1 cellular context compared by ENCODE assay signal in genomic region chr2:218291934-218292699, GRCh38.
TF ChIP-seq lines count a peak whose summit lies in the region.

TSS of gene TMBIM1 (minus strand) at chr2:218292503. CDS start at chr2:218282141, 10,362 bp downstream.

TF ChIP-seq in K562, 482 proteins besides CTCF, POLR2A, EP300 and RAD21 (continued from another document and continues in another):
- TF ChIP-seq REST (CRISPR knock-in tag; IDR thresholded peaks at IDR 0.05; ENCODE audit: low read depth) = no peak
- no peak for TF ChIP-seq GATAD2A (IDR thresholded peaks at IDR 0.05)
- TF ChIP-seq STAT6 (CRISPR knock-in tag; IDR thresholded peaks at IDR 0.05) = no peak
- no peak for TF ChIP-seq FOXJ3 (CRISPR knock-in tag; IDR thresholded peaks at IDR 0.05)
- TF ChIP-seq DEAF1 (CRISPR knock-in tag; IDR thresholded peaks at IDR 0.05) = no peak
- TF ChIP-seq ZNF589 (CRISPR knock-in tag; IDR thresholded peaks at IDR 0.05; ENCODE audit: low read depth) = no peak
- no peak for TF ChIP-seq ZNF263 (CRISPR knock-in tag; IDR thresholded peaks at IDR 0.05; ENCODE audit: borderline replicate concordance)
- no peak for TF ChIP-seq ZBTB49 (CRISPR knock-in tag; IDR thresholded peaks at IDR 0.05; ENCODE audit: borderline replicate concordance)
- TF ChIP-seq HES1 (IDR thresholded peaks at IDR 0.05; ENCODE audit: low read depth) = no peak
- no peak for TF ChIP-seq GTF2F1 (IDR thresholded peaks at IDR 0.05; ENCODE audit: low read depth, low read length)
- TF ChIP-seq ZNF140 (CRISPR knock-in tag; IDR thresholded peaks at IDR 0.05) = no peak
- no peak for TF ChIP-seq HMBOX1 (IDR thresholded peaks at IDR 0.05)
- TF ChIP-seq XRCC4 (IDR thresholded peaks at IDR 0.05; ENCODE audit: extremely low read depth, insufficient read depth, insufficient read length) = no peak
- TF ChIP-seq KAT8 (IDR thresholded peaks at IDR 0.05; ENCODE audit: low read depth) = no peak
- no peak for TF ChIP-seq HNRNPL (IDR thresholded peaks at IDR 0.05; ENCODE audit: low read depth, low read length)
- no peak for TF ChIP-seq MYNN (IDR thresholded peaks at IDR 0.05)
- no peak for TF ChIP-seq MYNN (CRISPR knock-in tag; IDR thresholded peaks at IDR 0.05)
- TF ChIP-seq USF2 (CRISPR knock-in tag; IDR thresholded peaks at IDR 0.05) = no peak
- no peak for TF ChIP-seq FOS (IDR thresholded peaks at IDR 0.05; ENCODE audit: extremely low read depth, insufficient read length)
- no peak for TF ChIP-seq ZNF785 (CRISPR knock-in tag; IDR thresholded peaks at IDR 0.05)
- no peak for TF ChIP-seq PPARD (CRISPR knock-in tag; IDR thresholded peaks at IDR 0.05)
- TF ChIP-seq CUX1 (CRISPR knock-in tag; IDR thresholded peaks at IDR 0.05) = no peak
- no peak for TF ChIP-seq ZNF354B (CRISPR knock-in tag; IDR thresholded peaks at IDR 0.05)
- no peak for TF ChIP-seq PURB (CRISPR knock-in tag; IDR thresholded peaks at IDR 0.05; ENCODE audit: low read depth)
- no peak for TF ChIP-seq ZBTB33 (CRISPR knock-in tag; IDR thresholded peaks at IDR 0.05)
- no peak; the same call in 1 of the 2 replicates for TF ChIP-seq TARDBP (IDR thresholded peaks at IDR 0.05)
- TF ChIP-seq E2F1 (CRISPR knock-in tag; IDR thresholded peaks at IDR 0.05) = no peak
- no peak for TF ChIP-seq ZNF41 (CRISPR knock-in tag; conservative IDR thresholded peaks at IDR 0.05)
- no peak for TF ChIP-seq ZBTB43 (CRISPR knock-in tag; IDR thresholded peaks at IDR 0.05)
